ENCODE assay signal across 8 cellular contexts in the genomic region with DNA sequence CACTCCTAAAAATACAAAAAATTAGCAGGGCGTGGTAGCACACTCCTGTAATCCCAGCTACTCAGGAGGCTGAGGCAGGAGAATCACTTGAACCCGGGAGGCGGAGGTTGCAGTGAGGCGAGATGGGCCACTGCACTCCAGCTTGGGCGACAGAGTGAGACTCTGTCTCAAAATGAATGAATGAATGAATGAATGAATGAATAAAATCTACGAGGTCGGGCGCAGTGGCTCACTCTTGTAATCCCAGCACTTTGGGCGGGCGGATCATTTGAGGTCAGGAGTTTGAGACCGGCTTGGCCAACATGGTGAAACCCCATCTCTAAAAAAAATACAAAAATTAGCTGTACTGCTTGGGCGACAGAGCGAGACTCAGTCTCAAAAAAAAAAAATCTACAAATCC. TPM values are rescaled to one million over a fixed set of nuclear protein-coding genes. Genes with fewer than 3 reads are reported as not detected.
A peak's percentile ranks its signal among the peaks of the same experiment; 100 is the strongest.
DNase-seq lines count a peak whose midpoint lies in the region; ATAC-seq and TF ChIP-seq lines count a peak whose summit lies in the region.
"Not testable (repeated sequence)": the region's sequence is repeated elsewhere in the genome, so short reads cannot be mapped to it uniquely, and the experiment has no call there.

No MANE protein-coding gene starts in this region.

- H2AFZ ChIP-seq in PC-3 (ENCODE audit: low read length): peak overlapping the region; percentile 91

- not testable (repeated sequence) for ATAC-seq in PC-3; activated T-helper 17 cell treated with anti-CD3 and anti-CD28 coated beads, Interleukin-2, amount 50 U/mL, for 72 hours (replicated peaks)

- H3K36me3 Mint-ChIP-seq in activated T-helper 17 cell treated with anti-CD3 and anti-CD28 coated beads, Interleukin-2, amount 50 U/mL, for 72 hours (ENCODE audit: low read depth); nephron (ENCODE audit: low read depth): not testable (repeated sequence)

- H3K4me3 Mint-ChIP-seq in activated T-helper 17 cell treated with anti-CD3 and anti-CD28 coated beads, Interleukin-2, amount 50 U/mL, for 72 hours: peak overlapping the region; percentile 90
- H3K4me3 Mint-ChIP-seq in nephron: peak overlapping the region; percentile 88 to 89 (median 88)

- H3K4me2 ChIP-seq in PC-3 (ENCODE audit: low read length): peak overlapping the region; percentile 88

- not testable (repeated sequence) for H3K9me2 ChIP-seq in PC-3 (replicated peaks; ENCODE audit: low read length)

- not testable (repeated sequence) for H4K20me1 ChIP-seq in PC-3 (ENCODE audit: low read length)

- H3K79me2 ChIP-seq in PC-3 (ENCODE audit: low read length): not testable (repeated sequence)

- TF ChIP-seq POLR2A in stomach (IDR thresholded peaks at IDR 0.05): not testable (repeated sequence)

- not testable (repeated sequence) for H3K9me3 ChIP-seq in BE2C; PC-3 (ENCODE audit: low read length); stomach

- not testable (repeated sequence) for TF ChIP-seq CTCF in BE2C (IDR thresholded peaks at IDR 0.05; ENCODE audit: low read depth, low read length); PC-3 (conservative IDR thresholded peaks at IDR 0.05; ENCODE audit: low read depth, low read length); dorsolateral prefrontal cortex (IDR thresholded peaks at IDR 0.05 in 54 of 56, conservative IDR thresholded peaks at IDR 0.05 in 2 of 56; ENCODE audit: low read depth in 1 of 56, partially characterized antibody in 56 of 56); nephron (IDR thresholded peaks at IDR 0.05; ENCODE audit: unreplicated experiment in 3 of 3); stomach (IDR thresholded peaks at IDR 0.05)

- H3K4me3 ChIP-seq in BE2C (ENCODE audit: low read depth, low read length): peak overlapping the region; percentile 79
- peak overlapping the region; percentile 90 for H3K4me3 ChIP-seq in H7 (ENCODE audit: insufficient read depth, low read depth, low read length)
- peak overlapping the region; percentile 89 for H3K4me3 ChIP-seq in PC-3 (ENCODE audit: low read length)
- H3K4me3 ChIP-seq in dorsolateral prefrontal cortex: peak overlapping the region; percentile 45 to 97 (median 84)
- peak overlapping the region; percentile 84 for H3K4me3 ChIP-seq in iPS-11a (ENCODE audit: low read depth, low read length)
- peak overlapping the region; percentile 69 to 94 (median 86) for H3K4me3 ChIP-seq in stomach

- not testable (repeated sequence) for H3F3A ChIP-seq in PC-3 (ENCODE audit: low read length, unreplicated experiment)

- WGBS in stomach, 5 donors: 69 to 76% (median 73%) methylated on average over 13 of the region's 13 CpGs

- intact Hi-C loops in PC-3 (cut with micrococcal nuclease); dorsolateral prefrontal cortex (cut with DNase I); stomach (cut with DNase I; ENCODE audit: low total_unique reads): not testable (repeated sequence)

- not testable (repeated sequence) for BruUV-seq in PC-3 (replicated peaks; lab: Mats Ljungman, UMichigan)

- not testable (repeated sequence) for H3K36me3 ChIP-seq in BE2C; H7 (replicated peaks; ENCODE audit: control insufficient read depth, insufficient read depth, low read length); PC-3 (ENCODE audit: low read depth, low read length); stomach

- not testable (repeated sequence) for H3K4me1 ChIP-seq in BE2C; PC-3 (ENCODE audit: insufficient read depth, low read length)
- peaks cover 6 to 17% (median 11%) of the 10 kb centered on the region in 4 donors for H3K4me1 ChIP-seq in stomach

- CTCF ChIA-PET in PC-3 (lab: Charles Lee): not testable (repeated sequence)

- H3K27me3 Mint-ChIP-seq in activated T-helper 17 cell treated with anti-CD3 and anti-CD28 coated beads, Interleukin-2, amount 50 U/mL, for 72 hours; nephron (ENCODE audit: low read depth): not testable (repeated sequence)

- not testable (repeated sequence) for DNase-seq in BE2C, H7, PC-3, dorsolateral prefrontal cortex, stomach

- POLR2A ChIA-PET in PC-3 (lab: Charles Lee; ENCODE audit: unreplicated experiment): not testable (repeated sequence)

- H3K9me3 Mint-ChIP-seq in activated T-helper 17 cell treated with anti-CD3 and anti-CD28 coated beads, Interleukin-2, amount 50 U/mL, for 72 hours; nephron: not testable (repeated sequence)

- peak overlapping the region; percentile 84 for H3K27ac Mint-ChIP-seq in activated T-helper 17 cell treated with anti-CD3 and anti-CD28 coated beads, Interleukin-2, amount 50 U/mL, for 72 hours
- peak overlapping the region in 2 of 3 experiments; percentile 63 to 74 for H3K27ac Mint-ChIP-seq in nephron

- H3K9ac ChIP-seq in PC-3 (ENCODE audit: low read length): peak overlapping the region; percentile 90

- H3K27me3 ChIP-seq in BE2C; H7 (ENCODE audit: control insufficient read depth, insufficient read depth, low read length); PC-3 (ENCODE audit: low read length); dorsolateral prefrontal cortex; stomach: not testable (repeated sequence)

- not testable (repeated sequence) for H3K27ac ChIP-seq in PC-3 (ENCODE audit: low read length)
- H3K27ac ChIP-seq in dorsolateral prefrontal cortex (peak overlapping the region in 58 of 59 donors; percentile 54 to 98 (median 94)), stomach (peak overlapping the region in 4 of 5 donors; percentile 90 to 94 (median 93))

- not testable (repeated sequence) for H3K4me1 Mint-ChIP-seq in activated T-helper 17 cell treated with anti-CD3 and anti-CD28 coated beads, Interleukin-2, amount 50 U/mL, for 72 hours; nephron

- not testable (repeated sequence) for TF ChIP-seq EP300 in stomach (IDR thresholded peaks at IDR 0.05)

RNA-seq across cellular contexts. Expression of gene ADCK1, which starts 0.5 kb away (rescaled TPM):
- polyA plus RNA-seq in BE2C (2012; ENCODE audit: insufficient read depth, insufficient read length, low read depth): 21.7 TPM
- 9.6 and 10.3 TPM in 2 replicates for total RNA-seq in H7 (2014; rRNA removed; shearing (Covaris generic))
- total RNA-seq in PC-3 (2014; rRNA removed) (4.7 and 5.7 TPM in 2 replicates), dorsolateral prefrontal cortex (10 to 100 TPM in 117 of 120 experiments, 1 to 10 TPM in 3; 5.3 to 35.6 (median 17.8) TPM), stomach (10 to 100 TPM in 2 of 5 donors, 1 to 10 TPM in 1, under 1 TPM in 2; 0.58 to 39.1 (median 8.4) TPM)
- total RNA-seq in activated T-helper 17 cell treated with anti-CD3 and anti-CD28 coated beads, Interleukin-2, amount 50 U/mL, for 72 hours: 1 to 10 TPM; 2.0 to 2.1 TPM
- polyA plus RNA-seq in stomach: 1 to 10 TPM; 2.9 to 4.4 (median 3.5) TPM

RNA-seq across cellular contexts. Expression of gene SNW1, which starts 38.5 kb away (rescaled TPM):
- polyA plus RNA-seq in BE2C (2012; ENCODE audit: insufficient read depth, insufficient read length, low read depth): 111 TPM
- total RNA-seq in H7 (2014; rRNA removed; shearing (Covaris generic)): 63.9 and 87.0 TPM in 2 replicates
- total RNA-seq in PC-3 (2014; rRNA removed) (67.5 and 74.5 TPM in 2 replicates), dorsolateral prefrontal cortex (10 to 100 TPM; 37.1 to 77.1 (median 57.5) TPM), stomach (100 to 1,000 TPM in 1 of 5 donors, 10 to 100 TPM in 3, 1 to 10 TPM in 1; 8.2 to 152 (median 49.8) TPM)
- total RNA-seq in activated T-helper 17 cell treated with anti-CD3 and anti-CD28 coated beads, Interleukin-2, amount 50 U/mL, for 72 hours: 100 to 1,000 TPM; 106 to 108 TPM
- 10 to 100 TPM; 33.2 to 62.6 (median 33.3) TPM for polyA plus RNA-seq in stomach
